In genomic region chr2:143646271-143646670, GRCh38 we compare ENCODE assay signal across 25 cellular contexts.
A peak's percentile ranks its signal among the peaks of the same experiment; 100 is the strongest.
DNase-seq lines count a peak whose midpoint lies in the region; ATAC-seq and TF ChIP-seq lines count a peak whose summit lies in the region.
"Had no signal": no experiment of that assay in that cellular context is flagged by ENCODE, and none has a peak within 500 bp of the region (broad histone marks: within the 10 kb centered on the region; RNA-seq: fewer than 3 reads in every experiment).

No MANE protein-coding gene starts in this region.

- H3K36me3 Mint-ChIP-seq in activated CD8-positive, alpha-beta T cell treated with anti-CD3 and anti-CD28 coated beads for 36 hours (ENCODE audit: low read depth), result peaks cover 65% of the 10 kb centered on the region
- H3K36me3 Mint-ChIP-seq in activated CD8-positive, alpha-beta T cell treated with anti-CD3 and anti-CD28 coated beads, Interleukin-2, amount 10 ng/mL, durations not matched to agents 7 days and 5 days (ENCODE audit: low read depth), result peaks cover 52% of the 10 kb centered on the region
- H3K36me3 Mint-ChIP-seq in nephron (ENCODE audit: low read depth), result no peaks in the 10 kb centered on the region

- no peaks in the 10 kb centered on the region for H3K4me1 ChIP-seq in hepatocyte (ENCODE audit: insufficient read depth)
- H3K4me1 ChIP-seq: SJCRH30 had no signal

- no peaks in the 10 kb centered on the region for H4K20me1 ChIP-seq in hepatocyte (ENCODE audit: insufficient read depth, poor library complexity, severe bottlenecking)

- no peaks in the 10 kb centered on the region for H3K36me3 ChIP-seq in hepatocyte (replicated peaks; ENCODE audit: insufficient read depth, low read depth)
- H3K36me3 ChIP-seq: SJCRH30 had no signal

- peaks cover 11% of the 10 kb centered on the region for H3K9me3 Mint-ChIP-seq in activated CD8-positive, alpha-beta T cell treated with anti-CD3 and anti-CD28 coated beads for 36 hours
- H3K9me3 Mint-ChIP-seq in activated CD8-positive, alpha-beta T cell treated with anti-CD3 and anti-CD28 coated beads, Interleukin-2, amount 10 ng/mL, durations not matched to agents 7 days and 5 days (ENCODE audit: insufficient read depth), result peaks cover 16% of the 10 kb centered on the region
- peaks cover 3% of the 10 kb centered on the region for H3K9me3 Mint-ChIP-seq in nephron

- CTCF ChIA-PET in activated CD8-positive, alpha-beta T cell treated with anti-CD3 and anti-CD28 coated beads for 36 hours (lab: Charles Lee), result interaction anchor here (0.9 kb wide), 1 partner anchor 10 kb away, joined by 3 read pairs; no protein-coding TSS in a partner anchor
- CTCF ChIA-PET in activated CD8-positive, alpha-beta T cell treated with anti-CD3 and anti-CD28 coated beads, Interleukin-2, amount 10 ng/mL, durations not matched to agents 7 days and 5 days (lab: Charles Lee), result no interaction called here

- intact Hi-C loops in activated CD8-positive, alpha-beta T cell treated with anti-CD3 and anti-CD28 coated beads for 36 hours (cut with micrococcal nuclease), result no loop called here

- 50% methylated on average over 4 of the region's 4 CpGs for WGBS in hepatocyte (ENCODE audit: low lambda C conversion rate, missing lambda C conversion rate)

- H3K4me3 ChIP-seq in hepatocyte, result no peak overlapping the region
- H3K4me3 ChIP-seq: K562, PC-9, SJCRH30 had no signal

- no peaks in the 10 kb centered on the region for H3K27me3 ChIP-seq in hepatocyte
- H3K27me3 ChIP-seq: SJCRH30 had no signal

- H3K9me3 ChIP-seq in hepatocyte (ENCODE audit: low read depth), result no peaks in the 10 kb centered on the region
- H3K9me3 ChIP-seq: SJCRH30 had no signal

- no peak for DNase-seq in activated CD8-positive, alpha-beta T cell treated with anti-CD3 and anti-CD28 coated beads for 36 hours
- DNase-seq in activated CD8-positive, alpha-beta T cell treated with anti-CD3 and anti-CD28 coated beads, Interleukin-2, amount 10 ng/mL, durations not matched to agents 7 days and 5 days, result no peak
- DNase-seq in hepatocyte (ENCODE audit: low spot score) (no peak), occipital lobe (lab: John Stamatoyannopoulos, UW) (no peak), NCI-H2107 treated with DMSO at 0.1 percent for 48 hours (lab: John Stamatoyannopoulos, UW; ENCODE audit: unreplicated experiment) (no peak)
- no peak for DNase-seq in activated naive CD4-positive, alpha-beta T cell treated with Interleukin-2 at 50 U/mL for 16 hours
- DNase-seq: CD8-positive, alpha-beta memory T cell; DMS 273 treated with DMSO at 0.1 percent for 48 hours; GF-D8; MV-4-11; NCI-H1105 treated with DMSO at 0.1 percent for 48 hours; NCI-H146; NCI-H1930; NCI-H2227 treated with DMSO at 0.1 percent for 48 hours; NCI-H526 treated with DMSO at 0.1 percent for 48 hours; PC-9 had no signal

- no peak for ATAC-seq in activated CD8-positive, alpha-beta T cell treated with anti-CD3 and anti-CD28 coated beads for 36 hours
- ATAC-seq in activated CD8-positive, alpha-beta T cell treated with anti-CD3 and anti-CD28 coated beads, Interleukin-2, amount 10 ng/mL, durations not matched to agents 7 days and 5 days, result no peak
- no peak for ATAC-seq in HG03460 (IDR thresholded peaks at IDR 0.05; ENCODE audit: unreplicated experiment)
- ATAC-seq: HCT116, K562, Right ventricle myocardium inferior had no signal

- H3K79me2 ChIP-seq in hepatocyte, result no peaks in the 10 kb centered on the region

- TF ChIP-seq CTCF in activated CD8-positive, alpha-beta T cell treated with anti-CD3 and anti-CD28 coated beads for 36 hours (IDR thresholded peaks at IDR 0.05), result no peak
- TF ChIP-seq CTCF in hepatocyte (IDR thresholded peaks at IDR 0.05; ENCODE audit: poor library complexity) (no peak), nephron (IDR thresholded peaks at IDR 0.05; ENCODE audit: unreplicated experiment in 3 of 3) (no peak)

- H3K27me3 Mint-ChIP-seq in activated CD8-positive, alpha-beta T cell treated with anti-CD3 and anti-CD28 coated beads for 36 hours, result no peaks in the 10 kb centered on the region
- H3K27me3 Mint-ChIP-seq in activated CD8-positive, alpha-beta T cell treated with anti-CD3 and anti-CD28 coated beads, Interleukin-2, amount 10 ng/mL, durations not matched to agents 7 days and 5 days (ENCODE audit: low read depth), result no peaks in the 10 kb centered on the region
- no peaks in the 10 kb centered on the region for H3K27me3 Mint-ChIP-seq in nephron (ENCODE audit: low read depth)
- H3K27me3 Mint-ChIP-seq: B cell; CD8-positive, alpha-beta memory T cell had no signal

- peak overlapping the region; percentile 12 for H3K27ac Mint-ChIP-seq in activated CD8-positive, alpha-beta T cell treated with anti-CD3 and anti-CD28 coated beads for 36 hours
- H3K27ac Mint-ChIP-seq in activated CD8-positive, alpha-beta T cell treated with anti-CD3 and anti-CD28 coated beads, Interleukin-2, amount 10 ng/mL, durations not matched to agents 7 days and 5 days, result no peak overlapping the region
- peak overlapping the region in 2 of 3 experiments; percentile 35 to 43 for H3K27ac Mint-ChIP-seq in nephron
- H3K27ac Mint-ChIP-seq: B cell had no signal

- H3K4me2 ChIP-seq in hepatocyte, result no peak overlapping the region
- H3K4me2 ChIP-seq: PC-9 had no signal

- POLR2A ChIA-PET in activated CD8-positive, alpha-beta T cell treated with anti-CD3 and anti-CD28 coated beads for 36 hours (lab: Charles Lee), result no interaction called here
- POLR2A ChIA-PET in activated CD8-positive, alpha-beta T cell treated with anti-CD3 and anti-CD28 coated beads, Interleukin-2, amount 10 ng/mL, durations not matched to agents 7 days and 5 days (lab: Charles Lee), result no interaction called here

- no peak overlapping the region for H3K4me3 Mint-ChIP-seq in activated CD8-positive, alpha-beta T cell treated with anti-CD3 and anti-CD28 coated beads for 36 hours
- H3K4me3 Mint-ChIP-seq in activated CD8-positive, alpha-beta T cell treated with anti-CD3 and anti-CD28 coated beads, Interleukin-2, amount 10 ng/mL, durations not matched to agents 7 days and 5 days, result no peak overlapping the region
- no peak overlapping the region for H3K4me3 Mint-ChIP-seq in nephron
- H3K4me3 Mint-ChIP-seq: B cell; CD8-positive, alpha-beta memory T cell had no signal

- no peak overlapping the region for H2AFZ ChIP-seq in hepatocyte
- H2AFZ ChIP-seq: PC-9 had no signal

- H3K9me2 ChIP-seq in hepatocyte (replicated peaks; ENCODE audit: insufficient read depth), result no peaks in the 10 kb centered on the region

- peak overlapping the region; percentile 27 for H3K27ac ChIP-seq in hepatocyte
- H3K27ac ChIP-seq: 22Rv1, C4-2B, PC-9, SJCRH30 had no signal

- H3K4me1 Mint-ChIP-seq in activated CD8-positive, alpha-beta T cell treated with anti-CD3 and anti-CD28 coated beads for 36 hours (ENCODE audit: low read depth), result peaks cover 14% of the 10 kb centered on the region
- H3K4me1 Mint-ChIP-seq in activated CD8-positive, alpha-beta T cell treated with anti-CD3 and anti-CD28 coated beads, Interleukin-2, amount 10 ng/mL, durations not matched to agents 7 days and 5 days (ENCODE audit: low read depth), result no peaks in the 10 kb centered on the region
- H3K4me1 Mint-ChIP-seq in nephron, result peaks cover 7% of the 10 kb centered on the region
- H3K4me1 Mint-ChIP-seq: B cell had no signal
